Comparison of ENCODE assay signal across 12 cellular contexts in genomic region chr10:60536529-60537114, GRCh38.
A peak's percentile ranks its signal among the peaks of the same experiment; 100 is the strongest.
DNase-seq lines count a peak whose midpoint lies in the region; TF ChIP-seq lines count a peak whose summit lies in the region.
"Had no signal": no experiment of that assay in that cellular context is flagged by ENCODE, and none has a peak within 500 bp of the region (broad histone marks: within the 10 kb centered on the region; RNA-seq: fewer than 3 reads in every experiment).

No MANE protein-coding gene starts in this region.

- no peak for DNase-seq in activated T-cell treated with anti-CD3 and anti-CD28 coated beads, Interleukin-2, amount 50 U/mL, for 24 hours
- DNase-seq in activated T-cell treated with anti-CD3 and anti-CD28 coated beads, Interleukin-2, amount 50 U/mL, for 1 hour, result no peak
- DNase-seq in MG63 (peak; percentile 12), brain microvascular endothelial cell (peak; percentile 69), NOMO-1 (lab: John Stamatoyannopoulos, UW; ENCODE audit: unreplicated experiment in 2 of 2) (no peak), DMS53 treated with DMSO at 0.1 percent for 48 hours (lab: John Stamatoyannopoulos, UW; ENCODE audit: unreplicated experiment) (no peak), SHP77 treated with DMSO at 0.1 percent for 48 hours (lab: John Stamatoyannopoulos, UW) (no peak)
- DNase-seq in stimulated activated CD4-positive, alpha-beta T cell treated with anti-CD3 and anti-CD28 coated beads, Interleukin-4, amount 100 ng/mL, for 24 hours, result peak; percentile 41
- DNase-seq: anterior cingulate cortex; KG1; stimulated activated naive B cell treated with anti-CD40 and anti-IgM and Interleukin-4, amounts not matched to agents 10 μg/mL and 1 μg/mL and 100 μg/mL, for 72 hours had no signal

- H3K27me3 Mint-ChIP-seq in activated T-cell treated with anti-CD3 and anti-CD28 coated beads, Interleukin-2, amount 50 U/mL, for 24 hours, result no peaks in the 10 kb centered on the region
- H3K27me3 Mint-ChIP-seq: B cell; stimulated activated naive B cell treated with anti-CD40 and anti-IgM and Interleukin-4, amounts not matched to agents 10 μg/mL and 1 μg/mL and 100 μg/mL, for 72 hours had no signal

- no peak for TF ChIP-seq CTCF in brain microvascular endothelial cell (IDR thresholded peaks at IDR 0.05; ENCODE audit: low read depth, low read length, missing control alignments)

- H3K4me1 Mint-ChIP-seq in activated T-cell treated with anti-CD3 and anti-CD28 coated beads, Interleukin-2, amount 50 U/mL, for 24 hours (ENCODE audit: low read depth), result peaks cover 66% of the 10 kb centered on the region

- H3K9me3 ChIP-seq in MG63, result no peaks in the 10 kb centered on the region

- H3K4me3 ChIP-seq in MG63, result no peak overlapping the region
- H3K4me3 ChIP-seq in brain microvascular endothelial cell (ENCODE audit: low read depth, low read length), result no peak overlapping the region

- H3K36me3 ChIP-seq in MG63, result no peaks in the 10 kb centered on the region
- no peaks in the 10 kb centered on the region for H3K36me3 ChIP-seq in brain microvascular endothelial cell (replicated peaks)

- H3K36me3 Mint-ChIP-seq in activated T-cell treated with anti-CD3 and anti-CD28 coated beads, Interleukin-2, amount 50 U/mL, for 24 hours (ENCODE audit: low read depth), result peaks cover 31% of the 10 kb centered on the region
- H3K36me3 Mint-ChIP-seq: stimulated activated naive B cell treated with anti-CD40 and anti-IgM and Interleukin-4, amounts not matched to agents 10 μg/mL and 1 μg/mL and 100 μg/mL, for 72 hours had no signal

- in situ Hi-C loops in brain microvascular endothelial cell (cut with HindIII; ENCODE audit: low pct_ligation_motif_present, low sequenced_read_pairs), result no loop called here

- no peaks in the 10 kb centered on the region for H3K27me3 ChIP-seq in MG63
- H3K27me3 ChIP-seq in brain microvascular endothelial cell (replicated peaks), result no peaks in the 10 kb centered on the region

- no peak overlapping the region for H3K27ac ChIP-seq in brain microvascular endothelial cell

- H3K27ac Mint-ChIP-seq in activated T-cell treated with anti-CD3 and anti-CD28 coated beads, Interleukin-2, amount 50 U/mL, for 24 hours, result peak overlapping the region; percentile 88
- H3K27ac Mint-ChIP-seq: B cell; stimulated activated naive B cell treated with anti-CD40 and anti-IgM and Interleukin-4, amounts not matched to agents 10 μg/mL and 1 μg/mL and 100 μg/mL, for 72 hours had no signal

- H3K4me3 Mint-ChIP-seq in activated T-cell treated with anti-CD3 and anti-CD28 coated beads, Interleukin-2, amount 50 U/mL, for 24 hours, result peak overlapping the region; percentile 49
- H3K4me3 Mint-ChIP-seq: B cell; stimulated activated naive B cell treated with anti-CD40 and anti-IgM and Interleukin-4, amounts not matched to agents 10 μg/mL and 1 μg/mL and 100 μg/mL, for 72 hours had no signal

- no peaks in the 10 kb centered on the region for H3K9me3 Mint-ChIP-seq in activated T-cell treated with anti-CD3 and anti-CD28 coated beads, Interleukin-2, amount 50 U/mL, for 24 hours
- H3K9me3 Mint-ChIP-seq: stimulated activated naive B cell treated with anti-CD40 and anti-IgM and Interleukin-4, amounts not matched to agents 10 μg/mL and 1 μg/mL and 100 μg/mL, for 72 hours had no signal

Comparison
In these comparisons a context has a peak if more than half of its experiments do, and no peak if none do; other contexts are left out.
1. DNase-seq: peak in MG63 (single experiment), brain microvascular endothelial cell (single experiment) and stimulated activated CD4-positive, alpha-beta T cell treated with anti-CD3 and anti-CD28 coated beads, Interleukin-4, amount 100 ng/mL, for 24 hours (single experiment); none in activated T-cell treated with anti-CD3 and anti-CD28 coated beads, Interleukin-2, amount 50 U/mL, for 24 hours (single experiment), activated T-cell treated with anti-CD3 and anti-CD28 coated beads, Interleukin-2, amount 50 U/mL, for 1 hour (single experiment), NOMO-1 (0 of 2), DMS53 treated with DMSO at 0.1 percent for 48 hours (single experiment) and SHP77 treated with DMSO at 0.1 percent for 48 hours (single experiment).